In the genomic region with DNA sequence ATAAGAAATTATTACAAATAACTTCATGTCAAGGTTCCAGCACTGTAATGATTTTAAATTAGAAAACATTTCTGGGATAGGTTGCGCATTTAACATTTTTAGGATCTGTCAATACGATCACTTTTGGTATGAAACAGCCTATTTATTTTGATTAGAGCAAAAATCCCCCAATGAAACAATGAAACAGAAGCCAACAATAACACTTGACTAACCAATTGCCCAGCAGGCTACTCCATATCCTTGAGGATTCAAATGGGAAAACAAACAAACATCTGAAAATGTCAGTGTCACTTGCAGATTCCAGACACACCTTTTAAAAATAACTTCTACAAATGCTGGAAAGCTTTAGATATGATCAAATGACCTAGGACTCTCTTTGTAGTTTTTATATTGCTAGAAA, we compare ENCODE assay signal across 2 cellular contexts.
TF ChIP-seq lines count a peak whose summit lies in the region.

No MANE protein-coding gene starts in this region.

TF ChIP-seq in HEK293T, 16 proteins besides CTCF, POLR2A, EP300 and RAD21 (continued from another document):
- 0 out of 2 replicates have a peak, but pooled peaks have one; percentile 23 for TF ChIP-seq ARNT (IDR thresholded peaks at IDR 0.05)
- TF ChIP-seq BHLHE40 (IDR thresholded peaks at IDR 0.05; ENCODE audit: borderline replicate concordance) = no peak
TF ChIP-seq in HEK293T: peak in this region for 4.

TF ChIP-seq in SK-N-SH treated with all-trans-retinoic acid at 6 μM for 48 hours, 23 proteins besides CTCF, POLR2A, EP300 and RAD21 (continued from another document):
- no peak for TF ChIP-seq OSR1 (CRISPR knock-in tag; IDR thresholded peaks at IDR 0.05)
- TF ChIP-seq, protein P1, sequence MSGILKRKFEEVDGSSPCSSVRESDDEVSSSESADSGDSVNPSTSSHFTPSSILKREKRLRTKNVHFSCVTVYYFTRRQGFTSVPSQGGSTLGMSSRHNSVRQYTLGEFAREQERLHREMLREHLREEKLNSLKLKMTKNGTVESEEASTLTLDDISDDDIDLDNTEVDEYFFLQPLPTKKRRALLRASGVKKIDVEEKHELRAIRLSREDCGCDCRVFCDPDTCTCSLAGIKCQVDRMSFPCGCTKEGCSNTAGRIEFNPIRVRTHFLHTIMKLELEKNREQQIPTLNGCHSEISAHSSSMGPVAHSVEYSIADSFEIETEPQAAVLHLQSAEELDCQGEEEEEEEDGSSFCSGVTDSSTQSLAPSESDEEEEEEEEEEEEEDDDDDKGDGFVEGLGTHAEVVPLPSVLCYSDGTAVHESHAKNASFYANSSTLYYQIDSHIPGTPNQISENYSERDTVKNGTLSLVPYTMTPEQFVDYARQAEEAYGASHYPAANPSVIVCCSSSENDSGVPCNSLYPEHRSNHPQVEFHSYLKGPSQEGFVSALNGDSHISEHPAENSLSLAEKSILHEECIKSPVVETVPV (CRISPR knock-in tag; IDR thresholded peaks at IDR 0.05) = no peak
